Comparison of ENCODE assay signal across 8 cellular contexts in the genomic region with DNA sequence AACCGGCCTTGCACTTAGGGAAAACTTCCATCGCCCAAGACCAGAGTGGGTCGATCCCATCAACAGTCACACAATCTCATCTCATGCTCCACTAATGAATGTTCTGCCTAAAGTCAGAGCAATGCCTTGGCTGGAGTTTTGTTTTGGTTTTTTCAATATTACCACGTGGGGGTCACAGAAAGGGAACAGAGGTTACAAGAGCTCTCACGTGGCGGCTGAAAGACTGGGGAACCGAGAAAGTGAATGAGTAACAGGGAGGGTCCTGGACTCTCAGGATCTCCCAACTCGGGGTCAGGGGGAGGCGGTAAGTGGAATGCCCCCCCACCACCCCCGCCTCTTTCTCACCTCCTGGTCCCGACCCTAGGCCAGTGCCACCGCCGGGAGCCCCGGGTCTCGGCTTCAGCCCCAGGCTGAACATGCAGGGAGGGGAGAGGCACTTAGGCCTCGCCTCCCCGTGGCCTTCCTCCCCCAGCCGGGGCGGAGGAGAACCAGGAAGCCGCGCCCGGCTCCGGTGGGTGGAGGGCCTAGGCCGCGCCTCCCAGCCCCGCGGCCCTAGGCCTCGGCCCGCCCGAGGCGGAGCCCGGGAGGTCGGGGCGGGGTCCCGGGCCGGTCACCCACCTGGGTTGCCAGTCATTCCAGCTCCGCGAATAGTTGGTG.
DNase-seq lines count a peak whose midpoint lies in the region; ATAC-seq and TF ChIP-seq lines count a peak whose summit lies in the region.
"Not testable (repeated sequence)": the region's sequence is repeated elsewhere in the genome, so short reads cannot be mapped to it uniquely, and the experiment has no call there.

No MANE protein-coding gene starts in this region.

- peak overlapping the region; percentile 81 for H3K9ac ChIP-seq in DND-41 (ENCODE audit: low read depth, low read length)

- H3K4me3 ChIP-seq in DND-41 (ENCODE audit: low read depth in 1 of 2, low read length in 2 of 2) (peak overlapping the region; percentile 69 to 73; a peak in 3 of 4 replicates), muscle layer of duodenum (ENCODE audit: low read depth in 1 of 2, low read length in 2 of 2) (peak overlapping the region; percentile 21 to 58)

- H3K36me3 ChIP-seq in DND-41 (ENCODE audit: insufficient read depth, low read length); muscle layer of duodenum (ENCODE audit: control insufficient read depth in 1 of 2, insufficient read depth in 2 of 2, low read length in 2 of 2): not testable (repeated sequence)

- not testable (repeated sequence) for TF ChIP-seq CTCF in DND-41 (IDR thresholded peaks at IDR 0.05; ENCODE audit: borderline replicate concordance, extremely low read depth, low read length, poor library complexity, severe bottlenecking)

- H3K27me3 ChIP-seq in DND-41 (ENCODE audit: insufficient read depth, low read length, poor library complexity); muscle layer of duodenum (ENCODE audit: low read depth, low read length): not testable (repeated sequence)

- peak overlapping the region; percentile 70 for H3K4me2 ChIP-seq in DND-41 (ENCODE audit: insufficient read depth, low read length)

- H3K9me3 ChIP-seq in DND-41 (ENCODE audit: insufficient read depth, low read length, severe bottlenecking); muscle layer of duodenum (ENCODE audit: control insufficient read depth in 1 of 2, low read length in 2 of 2): not testable (repeated sequence)

- H4K20me1 ChIP-seq in DND-41 (ENCODE audit: insufficient read depth, low read length): not testable (repeated sequence)

- peaks cover 31% of the 10 kb centered on the region for H3K4me1 ChIP-seq in DND-41 (ENCODE audit: insufficient read depth, low read length)
- H3K4me1 ChIP-seq in muscle layer of duodenum (ENCODE audit: control insufficient read depth in 1 of 2, insufficient read depth in 2 of 2, low read length in 2 of 2): not testable (repeated sequence)

- H3K79me2 ChIP-seq in DND-41 (ENCODE audit: insufficient read depth, low read length): peaks cover 81% of the 10 kb centered on the region

- peak overlapping the region; percentile 63 for H3K27ac ChIP-seq in DND-41 (ENCODE audit: low read length)
- not testable (repeated sequence) for H3K27ac ChIP-seq in muscle layer of duodenum (ENCODE audit: low read length)

- peak; percentile 75 for DNase-seq in DND-41
- peak; percentile 63 for DNase-seq in RPMI8226
- peak; percentile 89 for DNase-seq in activated effector memory CD4-positive, alpha-beta T cell treated with anti-CD3 and anti-CD28 coated beads, Interleukin-2, amount 50 U/mL, for 16 hours
- DNase-seq in fibroblast of peridontal ligament (ENCODE audit: extremely low read depth): peak; percentile 5
- DNase-seq in stimulated activated naive CD8-positive, alpha-beta T cell treated with anti-CD3 and anti-CD28 coated beads, Interleukin-15, Interleukin-2, amounts not matched to agents 100 U/mL and 50 U/mL, for 24 hours: peak; percentile 54

- ATAC-seq in DND-41 (ENCODE audit: insufficient read depth, low read depth) (peak; percentile 83), GM21737 (IDR thresholded peaks at IDR 0.05; ENCODE audit: unreplicated experiment) (peak; percentile 42), HG03571 (IDR thresholded peaks at IDR 0.05; ENCODE audit: unreplicated experiment) (peak; percentile 44)
- ATAC-seq in stimulated activated naive CD8-positive, alpha-beta T cell treated with anti-CD3 and anti-CD28 coated beads, Interleukin-15, Interleukin-2, amounts not matched to agents 100 U/mL and 50 U/mL, for 24 hours: peak; percentile 76

- not testable (repeated sequence) for H2AFZ ChIP-seq in DND-41 (ENCODE audit: low read depth, low read length)

Comparison
In these comparisons a context has a peak if more than half of its experiments do, and no peak if none do; other contexts are left out.
1. DNase-seq: peak in every context shown above with its lines; median percentile 89 in activated effector memory CD4-positive, alpha-beta T cell treated with anti-CD3 and anti-CD28 coated beads, Interleukin-2, amount 50 U/mL, for 16 hours; 75 in DND-41; 63 in RPMI8226; 54 in stimulated activated naive CD8-positive, alpha-beta T cell treated with anti-CD3 and anti-CD28 coated beads, Interleukin-15, Interleukin-2, amounts not matched to agents 100 U/mL and 50 U/mL, for 24 hours; 5 in fibroblast of peridontal ligament.